ENCODE assay signal across 8 cellular contexts in the genomic region with DNA sequence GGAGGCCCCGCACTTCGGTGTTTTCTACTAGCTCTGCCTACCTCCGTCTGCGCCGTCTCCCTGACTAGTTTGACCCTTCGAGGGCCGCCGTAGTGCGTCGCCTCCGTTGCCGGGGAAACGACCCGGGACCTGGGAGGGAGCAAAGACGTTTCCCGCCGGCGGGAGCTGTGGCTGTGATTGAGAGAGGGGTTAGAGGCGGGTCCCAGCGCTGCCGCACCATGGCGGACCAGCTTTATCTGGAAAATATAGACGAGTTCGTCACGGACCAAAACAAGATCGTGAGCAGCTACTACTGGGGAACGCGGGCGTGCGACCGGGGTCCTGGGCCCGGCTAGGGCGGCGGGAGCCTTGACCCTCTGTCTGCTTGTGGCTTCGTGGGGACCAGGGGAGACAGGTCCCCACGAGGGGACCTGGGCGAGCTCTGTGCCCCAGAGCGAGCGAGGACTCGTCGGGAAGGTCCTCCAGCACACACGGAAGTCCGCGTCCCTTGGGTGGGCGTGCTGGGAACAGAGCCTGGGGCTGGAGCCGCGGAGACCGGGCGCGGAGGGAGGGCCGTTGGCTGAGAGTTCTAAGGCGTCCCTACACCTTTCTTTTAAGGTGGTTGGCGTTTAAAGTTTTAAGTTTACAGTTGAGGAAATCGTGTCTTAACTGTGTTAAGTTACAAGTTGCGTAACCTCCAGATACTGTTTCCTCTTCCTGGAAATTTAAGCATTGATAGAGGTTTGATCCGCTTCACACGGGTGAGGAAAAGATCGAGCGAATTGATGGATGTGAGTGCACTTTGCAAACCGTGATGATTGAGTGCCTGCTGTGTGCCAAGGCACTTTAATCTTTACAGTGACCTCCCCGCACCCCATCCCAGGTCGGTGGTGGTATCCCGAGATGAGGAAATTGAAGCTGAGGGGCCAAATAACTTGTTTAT. TPM values are rescaled to one million over a fixed set of nuclear protein-coding genes. Genes with fewer than 3 reads are reported as not detected.
A peak's percentile ranks its signal among the peaks of the same experiment; 100 is the strongest.
DNase-seq lines count a peak whose midpoint lies in the region; ATAC-seq and TF ChIP-seq lines count a peak whose summit lies in the region.

A gene with protein sequence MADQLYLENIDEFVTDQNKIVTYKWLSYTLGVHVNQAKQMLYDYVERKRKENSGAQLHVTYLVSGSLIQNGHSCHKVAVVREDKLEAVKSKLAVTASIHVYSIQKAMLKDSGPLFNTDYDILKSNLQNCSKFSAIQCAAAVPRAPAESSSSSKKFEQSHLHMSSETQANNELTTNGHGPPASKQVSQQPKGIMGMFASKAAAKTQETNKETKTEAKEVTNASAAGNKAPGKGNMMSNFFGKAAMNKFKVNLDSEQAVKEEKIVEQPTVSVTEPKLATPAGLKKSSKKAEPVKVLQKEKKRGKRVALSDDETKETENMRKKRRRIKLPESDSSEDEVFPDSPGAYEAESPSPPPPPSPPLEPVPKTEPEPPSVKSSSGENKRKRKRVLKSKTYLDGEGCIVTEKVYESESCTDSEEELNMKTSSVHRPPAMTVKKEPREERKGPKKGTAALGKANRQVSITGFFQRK (plus strand): TSS at position 142 of the 922 bp plus-strand sequence. CDS start 77 bp downstream, at position 219.

- TF ChIP-seq CTCF in coronary artery (IDR thresholded peaks at IDR 0.05) = no peak

- no peaks in the 10 kb centered on the region for H3K9me3 Mint-ChIP-seq in activated CD4-positive, alpha-beta T cell treated with anti-CD3 and anti-CD28 coated beads, Interleukin-2, amount 10 ng/mL, durations not matched to agents 7 days and 5 days

- peaks cover 33% of the 10 kb centered on the region for H3K36me3 Mint-ChIP-seq in activated CD4-positive, alpha-beta T cell treated with anti-CD3 and anti-CD28 coated beads, Interleukin-2, amount 10 ng/mL, durations not matched to agents 7 days and 5 days (ENCODE audit: low read depth)

- DNase-seq in NCI-H69 (lab: John Stamatoyannopoulos, UW) (peak; percentile 98), coronary artery (ENCODE audit: low spot score) (peak; percentile 92), left colon (peak; percentile 95 to 96)
- peak; percentile 97 for DNase-seq in activated CD4-positive, alpha-beta T cell treated with anti-CD3 and anti-CD28 coated beads, Interleukin-2, amount 10 ng/mL, durations not matched to agents 7 days and 5 days
- DNase-seq in stimulated activated CD4-positive, alpha-beta T cell treated with anti-CD3 and anti-CD28 coated beads, Interleukin-1b, Interleukin-23, amount 100 ng/mL, for 48 hours = peak; percentile 95

- H3K27ac Mint-ChIP-seq in activated CD4-positive, alpha-beta T cell treated with anti-CD3 and anti-CD28 coated beads, Interleukin-2, amount 10 ng/mL, durations not matched to agents 7 days and 5 days = peak within 1 kb of the TSS; percentile 92

- intact Hi-C loops in left colon (cut with DNase I, micrococcal nuclease) = no loop called here

- peaks cover 33% of the 10 kb centered on the region for H3K4me1 Mint-ChIP-seq in activated CD4-positive, alpha-beta T cell treated with anti-CD3 and anti-CD28 coated beads, Interleukin-2, amount 10 ng/mL, durations not matched to agents 7 days and 5 days

- CTCF ChIA-PET in activated CD4-positive, alpha-beta T cell treated with anti-CD3 and anti-CD28 coated beads, Interleukin-2, amount 10 ng/mL, durations not matched to agents 7 days and 5 days (lab: Charles Lee) = interaction anchor here (0.8 to 1.1 kb wide), 2 partner anchors 9 to 10 kb away, joined by 3 to 4 read pairs; no protein-coding TSS in a partner anchor

- POLR2A ChIA-PET in activated CD4-positive, alpha-beta T cell treated with anti-CD3 and anti-CD28 coated beads, Interleukin-2, amount 10 ng/mL, durations not matched to agents 7 days and 5 days (lab: Charles Lee) = interaction anchor here (1.1 kb wide), 1 partner anchor 12 kb away, joined by 3 read pairs; no protein-coding TSS in a partner anchor

- H3K4me1 ChIP-seq in BLaER1 = peaks cover 21% of the 10 kb centered on the region

- no peaks in the 10 kb centered on the region for H3K27me3 ChIP-seq in BLaER1

- H4K20me1 ChIP-seq in BLaER1 = no peaks in the 10 kb centered on the region

- H3K4me3 Mint-ChIP-seq in activated CD4-positive, alpha-beta T cell treated with anti-CD3 and anti-CD28 coated beads, Interleukin-2, amount 10 ng/mL, durations not matched to agents 7 days and 5 days = peak within 1 kb of the TSS; percentile 94

- H3K4me2 ChIP-seq in BLaER1 = peak within 1 kb of the TSS; percentile 88

- H3K36me3 ChIP-seq in BLaER1 = peaks cover 33% of the 10 kb centered on the region

- peak within 1 kb of the TSS; percentile 82 for H3K27ac ChIP-seq in BLaER1
- H3K27ac ChIP-seq in coronary artery = peak within 1 kb of the TSS; percentile 75 to 77

- H3K4me3 ChIP-seq in BLaER1 (peak within 1 kb of the TSS; percentile 88), coronary artery (peak within 1 kb of the TSS; percentile 81)

- peaks cover 3% of the 10 kb centered on the region for H3K27me3 Mint-ChIP-seq in activated CD4-positive, alpha-beta T cell treated with anti-CD3 and anti-CD28 coated beads, Interleukin-2, amount 10 ng/mL, durations not matched to agents 7 days and 5 days

- ATAC-seq in GM19372 (IDR thresholded peaks at IDR 0.05; ENCODE audit: low read depth, unreplicated experiment) = peak; percentile 91
- peak; percentile 82 for ATAC-seq in HG03521 (IDR thresholded peaks at IDR 0.05; ENCODE audit: unreplicated experiment)
- peak; percentile 99 for ATAC-seq in left colon

- H3K9me3 ChIP-seq in BLaER1 = no peaks in the 10 kb centered on the region

- H3K9ac ChIP-seq in BLaER1 = peak within 1 kb of the TSS; percentile 89

RNA-seq across cellular contexts. Expression of the gene that starts here (rescaled TPM):
- total RNA-seq in activated CD4-positive, alpha-beta T cell treated with anti-CD3 and anti-CD28 coated beads, Interleukin-2, amount 10 ng/mL, durations not matched to agents 7 days and 5 days = 10 to 100 TPM; 52.6 to 57.0 TPM
- 10 to 100 TPM; 21.0 to 33.3 TPM for total RNA-seq in left colon

Comparison
In these comparisons a context has a peak if more than half of its experiments do, and no peak if none do; other contexts are left out.
1. Peak in every context shown above with its lines: DNase-seq, ATAC-seq, H3K4me3 ChIP-seq and H3K27ac ChIP-seq.